1 cellular context compared by ENCODE assay signal in genomic region chr4:95155759-95156451, GRCh38.
TF ChIP-seq lines count a peak whose summit lies in the region.

No MANE protein-coding gene starts in this region.

TF ChIP-seq in GM12878, 131 proteins besides CTCF, POLR2A, EP300 and RAD21 (continued from another document):
- TF ChIP-seq, protein P1, sequence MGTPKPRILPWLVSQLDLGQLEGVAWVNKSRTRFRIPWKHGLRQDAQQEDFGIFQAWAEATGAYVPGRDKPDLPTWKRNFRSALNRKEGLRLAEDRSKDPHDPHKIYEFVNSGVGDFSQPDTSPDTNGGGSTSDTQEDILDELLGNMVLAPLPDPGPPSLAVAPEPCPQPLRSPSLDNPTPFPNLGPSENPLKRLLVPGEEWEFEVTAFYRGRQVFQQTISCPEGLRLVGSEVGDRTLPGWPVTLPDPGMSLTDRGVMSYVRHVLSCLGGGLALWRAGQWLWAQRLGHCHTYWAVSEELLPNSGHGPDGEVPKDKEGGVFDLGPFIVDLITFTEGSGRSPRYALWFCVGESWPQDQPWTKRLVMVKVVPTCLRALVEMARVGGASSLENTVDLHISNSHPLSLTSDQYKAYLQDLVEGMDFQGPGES (IDR thresholded peaks at IDR 0.05): no peak
- no peak for TF ChIP-seq TCF12 (IDR thresholded peaks at IDR 0.05; ENCODE audit: low read depth, low read length)
- TF ChIP-seq, protein P2, sequence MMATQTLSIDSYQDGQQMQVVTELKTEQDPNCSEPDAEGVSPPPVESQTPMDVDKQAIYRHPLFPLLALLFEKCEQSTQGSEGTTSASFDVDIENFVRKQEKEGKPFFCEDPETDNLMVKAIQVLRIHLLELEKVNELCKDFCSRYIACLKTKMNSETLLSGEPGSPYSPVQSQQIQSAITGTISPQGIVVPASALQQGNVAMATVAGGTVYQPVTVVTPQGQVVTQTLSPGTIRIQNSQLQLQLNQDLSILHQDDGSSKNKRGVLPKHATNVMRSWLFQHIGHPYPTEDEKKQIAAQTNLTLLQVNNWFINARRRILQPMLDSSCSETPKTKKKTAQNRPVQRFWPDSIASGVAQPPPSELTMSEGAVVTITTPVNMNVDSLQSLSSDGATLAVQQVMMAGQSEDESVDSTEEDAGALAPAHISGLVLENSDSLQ (IDR thresholded peaks at IDR 0.05): 0 out of 2 replicates have a peak, but pooled peaks have one; percentile 32
- peak; percentile 94 for TF ChIP-seq ZNF384 (IDR thresholded peaks at IDR 0.05; ENCODE audit: borderline replicate concordance, low read depth, low read length)
